27 cellular contexts compared by ENCODE assay signal in genomic region chr3:106421928-106422327, GRCh38.
DNase-seq lines count a peak whose midpoint lies in the region; ATAC-seq, FAIRE-seq and TF ChIP-seq lines count a peak whose summit lies in the region.
"Had no signal": no experiment of that assay in that cellular context is flagged by ENCODE, and none has a peak within 500 bp of the region (broad histone marks: within the 10 kb centered on the region; RNA-seq: fewer than 3 reads in every experiment).

No MANE protein-coding gene starts in this region.

- H3K27ac ChIP-seq in astrocyte (ENCODE audit: low read depth, low read length), result no peak overlapping the region
- H3K27ac ChIP-seq: tibial artery had no signal

- H3K4me3 ChIP-seq in AG04449 (ENCODE audit: low read depth, low read length), result no peak overlapping the region
- H3K4me3 ChIP-seq in astrocyte (ENCODE audit: insufficient read depth, low read depth, low read length), result no peak overlapping the region
- H3K4me3 ChIP-seq: tibial artery had no signal

- H3K27ac Mint-ChIP-seq in astrocyte (ENCODE audit: unreplicated experiment), result peak overlapping the region; percentile 48
- H3K27ac Mint-ChIP-seq: activated CD4-positive, alpha-beta T cell treated with anti-CD3 and anti-CD28 coated beads, Interleukin-2, amount 10 ng/mL, durations not matched to agents 7 days and 5 days; activated naive CD4-positive, alpha-beta T cell treated with anti-CD3 and anti-CD28 coated beads, Interleukin-2, amount 10 ng/mL, durations not matched to agents 7 days and 5 days; CD8-positive, alpha-beta memory T cell; endodermal cell; H9; nephron; T-cell had no signal

- no peaks in the 10 kb centered on the region for H4K20me1 ChIP-seq in astrocyte (ENCODE audit: insufficient read depth, low read length)

- H3K36me3 ChIP-seq in astrocyte (ENCODE audit: insufficient read depth, low read length), result no peaks in the 10 kb centered on the region
- H3K36me3 ChIP-seq: tibial artery had no signal

- POLR2A ChIA-PET in AG04449 (lab: Yijun Ruan, JAX), result interaction anchor here (0.6 kb wide), 1 partner anchor 270 kb away, joined by 4 read pairs; no protein-coding TSS in a partner anchor

- TF ChIP-seq CTCF in AG04449 (IDR thresholded peaks at IDR 0.05; ENCODE audit: insufficient read depth, low read length, missing control alignments), result no peak
- no peak for TF ChIP-seq CTCF in astrocyte (IDR thresholded peaks at IDR 0.05; ENCODE audit: insufficient read depth, low read depth, low read length)

- DNase-seq in AG04449 (ENCODE audit: low read depth, low spot score) (peak; percentile 36), HCEC 1CT (peak; percentile 35), astrocyte (ENCODE audit: low read depth) (peak; percentile 55), hepatic stellate cell (ENCODE audit: low spot score) (peak; percentile 9), RKO (ENCODE audit: low spot score) (no peak), iPS-NIHi7 (ENCODE audit: extremely low spot score) (no peak)
- DNase-seq: activated CD4-positive, alpha-beta T cell treated with anti-CD3 and anti-CD28 coated beads, Interleukin-2, amount 10 ng/mL, durations not matched to agents 7 days and 5 days; activated naive CD4-positive, alpha-beta T cell treated with anti-CD3 and anti-CD28 coated beads, Interleukin-2, amount 10 ng/mL, durations not matched to agents 7 days and 5 days; AML-193; CD8-positive, alpha-beta memory T cell; endodermal cell; H9; left ventricle myocardium superior; NCI-H1105 treated with DMSO at 0.1 percent for 48 hours; NCI-H2107; NCI-H524 treated with DMSO at 0.1 percent for 48 hours; posterior cingulate gyrus; Right ventricle myocardium superior; stimulated activated CD4-positive, alpha-beta T cell treated with anti-CD3 and anti-CD28 coated beads, Interleukin-1b, Interleukin-23, amount 100 ng/mL, for 48 hours; stimulated activated naive CD4-positive, alpha-beta T cell; T-cell; tibial artery had no signal

- CTCF ChIA-PET in AG04449 (lab: Yijun Ruan, JAX), result no interaction called here

- FAIRE-seq in astrocyte (lab: Jason Lieb, UNC), result peak; percentile 29
- FAIRE-seq: colon, GM12892, HepG2 had no signal

- H3K9me3 Mint-ChIP-seq in astrocyte (ENCODE audit: unreplicated experiment), result peaks cover 2% of the 10 kb centered on the region
- H3K9me3 Mint-ChIP-seq: activated naive CD4-positive, alpha-beta T cell treated with anti-CD3 and anti-CD28 coated beads, Interleukin-2, amount 10 ng/mL, durations not matched to agents 7 days and 5 days; endodermal cell; H9; T-cell had no signal

- H3K27me3 Mint-ChIP-seq in astrocyte (ENCODE audit: low read depth, unreplicated experiment), result no peaks in the 10 kb centered on the region
- H3K27me3 Mint-ChIP-seq: activated CD4-positive, alpha-beta T cell treated with anti-CD3 and anti-CD28 coated beads, Interleukin-2, amount 10 ng/mL, durations not matched to agents 7 days and 5 days; activated naive CD4-positive, alpha-beta T cell treated with anti-CD3 and anti-CD28 coated beads, Interleukin-2, amount 10 ng/mL, durations not matched to agents 7 days and 5 days; T-cell had no signal

- no peak overlapping the region for H3K4me3 Mint-ChIP-seq in astrocyte (ENCODE audit: unreplicated experiment)
- H3K4me3 Mint-ChIP-seq: activated CD4-positive, alpha-beta T cell treated with anti-CD3 and anti-CD28 coated beads, Interleukin-2, amount 10 ng/mL, durations not matched to agents 7 days and 5 days; activated naive CD4-positive, alpha-beta T cell treated with anti-CD3 and anti-CD28 coated beads, Interleukin-2, amount 10 ng/mL, durations not matched to agents 7 days and 5 days; CD8-positive, alpha-beta memory T cell; endodermal cell; H9; nephron; T-cell had no signal

- H3K36me3 Mint-ChIP-seq in astrocyte (ENCODE audit: low read depth, unreplicated experiment), result no peaks in the 10 kb centered on the region
- H3K36me3 Mint-ChIP-seq: activated naive CD4-positive, alpha-beta T cell treated with anti-CD3 and anti-CD28 coated beads, Interleukin-2, amount 10 ng/mL, durations not matched to agents 7 days and 5 days; T-cell had no signal

- H3K9me3 ChIP-seq in astrocyte (ENCODE audit: insufficient read depth, low read depth, low read length), result no peaks in the 10 kb centered on the region
- H3K9me3 ChIP-seq: tibial artery had no signal

- H2AFZ ChIP-seq in astrocyte (ENCODE audit: low read depth, low read length), result no peak overlapping the region

- ATAC-seq in HG02623 (IDR thresholded peaks at IDR 0.05; ENCODE audit: unreplicated experiment), result no peak
- ATAC-seq: HepG2, left ventricle myocardium superior, T-cell had no signal

- H3K4me1 ChIP-seq in astrocyte (ENCODE audit: insufficient read depth, low read length), result peaks cover 8% of the 10 kb centered on the region
- H3K4me1 ChIP-seq: tibial artery had no signal

- H3K4me1 Mint-ChIP-seq in astrocyte (ENCODE audit: low read depth, unreplicated experiment), result peaks cover 19% of the 10 kb centered on the region
- H3K4me1 Mint-ChIP-seq: H9 had no signal

- no peak overlapping the region for H3K9ac ChIP-seq in astrocyte (ENCODE audit: low read length)

- H3K27me3 ChIP-seq in astrocyte (ENCODE audit: insufficient read depth, low read length), result no peaks in the 10 kb centered on the region
- H3K27me3 ChIP-seq: tibial artery had no signal

- H3K79me2 ChIP-seq in astrocyte (ENCODE audit: insufficient read depth, low read length), result no peaks in the 10 kb centered on the region

- H3K4me2 ChIP-seq in astrocyte (ENCODE audit: low read length), result no peak overlapping the region

Comparison
In these comparisons a context has a peak if more than half of its experiments do, and no peak if none do; other contexts are left out.
1. DNase-seq: peak in AG04449 (single experiment), HCEC 1CT (single experiment), astrocyte (single experiment) and hepatic stellate cell (single experiment); none in RKO (single experiment) and iPS-NIHi7 (single experiment).